7 cellular contexts compared by ENCODE assay signal in genomic region chr6:29926081-29926794, GRCh38.
A peak's percentile ranks its signal among the peaks of the same experiment; 100 is the strongest.
DNase-seq lines count a peak whose midpoint lies in the region; ATAC-seq and TF ChIP-seq lines count a peak whose summit lies in the region.

No MANE protein-coding gene starts in this region.

- no peak for TF ChIP-seq CTCF in astrocyte of the spinal cord (IDR thresholded peaks at IDR 0.05; ENCODE audit: low read depth, low read length)
- TF ChIP-seq CTCF in tibial artery (IDR thresholded peaks at IDR 0.05): no peak

- H3K9me3 ChIP-seq in KOPT-K1 (ENCODE audit: insufficient read depth, low read length, poor library complexity, severe bottlenecking) (no peaks in the 10 kb centered on the region), tibial artery (no peaks in the 10 kb centered on the region)

- peak; percentile 34 for ATAC-seq in GM19467 (IDR thresholded peaks at IDR 0.05; ENCODE audit: unreplicated experiment)

- no peaks in the 10 kb centered on the region for H3K36me3 ChIP-seq in KOPT-K1 (ENCODE audit: insufficient read depth, low read length)
- no peaks in the 10 kb centered on the region for H3K36me3 ChIP-seq in tibial artery

- peak overlapping the region; percentile 68 for H3K27ac ChIP-seq in KOPT-K1 (ENCODE audit: low read depth, low read length, poor library complexity, severe bottlenecking)
- peak overlapping the region; percentile 73 to 86 for H3K27ac ChIP-seq in tibial artery

- DNase-seq in astrocyte of the spinal cord (ENCODE audit: low read depth, low spot score): peak; percentile 26
- peak; percentile 38 for DNase-seq in left kidney (ENCODE audit: low read depth, low spot score)
- DNase-seq in tibial artery: no peak
- no peak for DNase-seq in NK-92 (lab: John Stamatoyannopoulos, UW; ENCODE audit: unreplicated experiment)
- no peak for DNase-seq in DMS114 treated with DMSO at 0.1 percent for 48 hours (lab: John Stamatoyannopoulos, UW; ENCODE audit: unreplicated experiment)

- H3K4me3 ChIP-seq in astrocyte of the spinal cord (ENCODE audit: low read depth, low read length): peak overlapping the region; percentile 51
- peak overlapping the region; percentile 56 to 59 for H3K4me3 ChIP-seq in tibial artery

- in situ Hi-C loops in astrocyte of the spinal cord (cut with HindIII; ENCODE audit: low sequenced_read_pairs): no loop called here

- intact Hi-C loops in tibial artery (cut with DNase I; ENCODE audit: low total_unique reads): loop anchor here (2.0 kb wide), 1 partner anchor 51 kb away; no protein-coding TSS in a partner anchor

- H3K27me3 ChIP-seq in tibial artery: no peaks in the 10 kb centered on the region

- peaks cover 0 to 8% (median 0%) of the 10 kb centered on the region in 4 donors for H3K4me1 ChIP-seq in tibial artery

Comparison
In these comparisons a context has a peak if more than half of its experiments do, and no peak if none do; other contexts are left out.
1. DNase-seq: peak in astrocyte of the spinal cord (single experiment) and left kidney (single experiment); none in tibial artery (0 of 2), NK-92 (single experiment) and DMS114 treated with DMSO at 0.1 percent for 48 hours (single experiment).